In genomic region chr17:50173335-50173941, GRCh38 we compare ENCODE assay signal across 12 cellular contexts. TPM values are rescaled to one million over a fixed set of nuclear protein-coding genes. Genes with fewer than 3 reads are reported as not detected.
DNase-seq lines count a peak whose midpoint lies in the region; ATAC-seq and TF ChIP-seq lines count a peak whose summit lies in the region.
"Had no signal": no experiment of that assay in that cellular context is flagged by ENCODE, and none has a peak within 500 bp of the region (broad histone marks: within the 10 kb centered on the region; RNA-seq: fewer than 3 reads in every experiment).

No MANE protein-coding gene starts in this region.

- no peaks in the 10 kb centered on the region for H3K9me3 ChIP-seq in ascending aorta

- intact Hi-C loops in ascending aorta (cut with DNase I) (no loop called here), left cardiac atrium (cut with DNase I) (loop anchor here in 1 of 2 donors (10.0 kb wide), 1 partner anchor 59 kb away; no protein-coding TSS in a partner anchor)
- intact Hi-C loops in activated naive CD4-positive, alpha-beta T cell treated with anti-CD3 and anti-CD28 coated beads for 36 hours (cut with micrococcal nuclease), result no loop called here

- H3K4me1 ChIP-seq in ascending aorta (peaks cover 24 to 56% of the 10 kb centered on the region in 2 donors), rectal smooth muscle tissue (ENCODE audit: control insufficient read depth, insufficient read depth, low read length) (peaks cover 42% of the 10 kb centered on the region)

- CTCF ChIA-PET in activated naive CD4-positive, alpha-beta T cell treated with anti-CD3 and anti-CD28 coated beads for 36 hours (lab: Charles Lee), result interaction anchor here (0.7 to 2.6 kb wide), 7 partner anchors 8 to 125 kb away, joined by 3 to 7 read pairs (median 5); partner anchors contain the start of genes COL1A1 and SGCA

- no peaks in the 10 kb centered on the region for H3K36me3 Mint-ChIP-seq in activated naive CD4-positive, alpha-beta T cell treated with anti-CD3 and anti-CD28 coated beads for 36 hours (ENCODE audit: low read depth)
- H3K36me3 Mint-ChIP-seq: T-cell had no signal

- peaks cover 17% of the 10 kb centered on the region for H3K4me1 Mint-ChIP-seq in activated naive CD4-positive, alpha-beta T cell treated with anti-CD3 and anti-CD28 coated beads for 36 hours (ENCODE audit: low read depth)

- no peak overlapping the region for H3K4me3 Mint-ChIP-seq in activated naive CD4-positive, alpha-beta T cell treated with anti-CD3 and anti-CD28 coated beads for 36 hours
- H3K4me3 Mint-ChIP-seq: activated T-cell treated with anti-CD3 and anti-CD28 coated beads, Interleukin-2, amount 50 U/mL, for 4 hours; T-cell had no signal

- no peak overlapping the region for H3K27ac Mint-ChIP-seq in activated naive CD4-positive, alpha-beta T cell treated with anti-CD3 and anti-CD28 coated beads for 36 hours
- H3K27ac Mint-ChIP-seq: T-cell had no signal

- peak overlapping the region; percentile 97 to 99 for H3K27ac ChIP-seq in ascending aorta
- peak overlapping the region; percentile 73 for H3K27ac ChIP-seq in rectal smooth muscle tissue (ENCODE audit: low read depth, low read length)

- DNase-seq in ELR (ENCODE audit: low read depth) (peak; percentile 98), ascending aorta (ENCODE audit: low spot score in 2 of 2) (peak in 1 of 2 donors; percentile 88), left cardiac atrium (no peak), SW 1271 (lab: John Stamatoyannopoulos, UW) (no peak), DMS79 treated with DMSO at 0.1 percent for 48 hours (lab: John Stamatoyannopoulos, UW) (no peak)
- DNase-seq in activated naive CD4-positive, alpha-beta T cell treated with anti-CD3 and anti-CD28 coated beads for 36 hours, result no peak
- DNase-seq: activated T-cell treated with anti-CD3 and anti-CD28 coated beads, Interleukin-2, amount 50 U/mL, for 4 hours; Calu3; NCI-H2081; T-cell had no signal

- H3K9me3 Mint-ChIP-seq in activated naive CD4-positive, alpha-beta T cell treated with anti-CD3 and anti-CD28 coated beads for 36 hours, result no peaks in the 10 kb centered on the region
- H3K9me3 Mint-ChIP-seq: activated T-cell treated with anti-CD3 and anti-CD28 coated beads, Interleukin-2, amount 50 U/mL, for 4 hours; T-cell had no signal

- H3K36me3 ChIP-seq in ascending aorta (peaks cover 13 to 19% of the 10 kb centered on the region in 2 donors), rectal smooth muscle tissue (ENCODE audit: control insufficient read depth, insufficient read depth, low read length) (no peaks in the 10 kb centered on the region)

- H3K9ac ChIP-seq in rectal smooth muscle tissue (ENCODE audit: low read length), result no peak overlapping the region

- no peak for TF ChIP-seq CTCF in ascending aorta (IDR thresholded peaks at IDR 0.05)

- peak; percentile 10 to 38 for ATAC-seq in left cardiac atrium
- no peak for ATAC-seq in HG02884 (IDR thresholded peaks at IDR 0.05; ENCODE audit: unreplicated experiment)
- ATAC-seq: activated T-cell treated with anti-CD3 and anti-CD28 coated beads, Interleukin-2, amount 50 U/mL, for 4 hours; T-cell had no signal

- no peaks in the 10 kb centered on the region for H3K27me3 Mint-ChIP-seq in activated naive CD4-positive, alpha-beta T cell treated with anti-CD3 and anti-CD28 coated beads for 36 hours (ENCODE audit: low read depth)
- H3K27me3 Mint-ChIP-seq: T-cell had no signal

- H3K4me3 ChIP-seq in ascending aorta, result no peak overlapping the region
- H3K4me3 ChIP-seq in rectal smooth muscle tissue (ENCODE audit: low read length), result no peak overlapping the region

- H3K27me3 ChIP-seq in ascending aorta, result no peaks in the 10 kb centered on the region
- no peaks in the 10 kb centered on the region for H3K27me3 ChIP-seq in rectal smooth muscle tissue (ENCODE audit: control insufficient read depth, insufficient read depth, low read length)

RNA-seq across cellular contexts. Expression of gene SGCA, which starts 7.6 kb away (rescaled TPM):
- total RNA-seq in ascending aorta (78.5 TPM), left cardiac atrium (100 to 1,000 TPM in 1 of 2 donors, 10 to 100 TPM in 1; 96.3 to 131 TPM)
- total RNA-seq in activated naive CD4-positive, alpha-beta T cell treated with anti-CD3 and anti-CD28 coated beads for 36 hours, result under 1 TPM in 1 of 2 experiments, not detected in 1; 0.14 TPM
- total RNA-seq: activated T-cell treated with anti-CD3 and anti-CD28 coated beads, Interleukin-2, amount 50 U/mL, for 4 hours; Calu3 had no signal

RNA-seq across cellular contexts. Expression of gene PPP1R9B, which starts 23.0 kb away (rescaled TPM):
- total RNA-seq in ascending aorta (63.5 TPM), left cardiac atrium (10 to 100 TPM; 35.8 to 43.4 TPM)
- total RNA-seq in activated naive CD4-positive, alpha-beta T cell treated with anti-CD3 and anti-CD28 coated beads for 36 hours, result 10 to 100 TPM; 67.7 TPM

RNA-seq across cellular contexts. Expression of gene COL1A1, which starts 28.0 kb away (rescaled TPM):
- 547 TPM for total RNA-seq in ascending aorta
- total RNA-seq in left cardiac atrium, result 100 to 1,000 TPM; 106 to 151 TPM
- total RNA-seq in activated naive CD4-positive, alpha-beta T cell treated with anti-CD3 and anti-CD28 coated beads for 36 hours, result 1 to 10 TPM in 1 of 2 experiments, under 1 TPM in 1; 0.95 to 1.7 TPM

RNA-seq across cellular contexts. Expression of gene SAMD14, which starts 43.5 kb away (rescaled TPM):
- total RNA-seq in ascending aorta (3.2 TPM), left cardiac atrium (1 to 10 TPM; 1.6 to 2.1 TPM)
- 1 to 10 TPM; 1.1 to 1.3 TPM for total RNA-seq in activated naive CD4-positive, alpha-beta T cell treated with anti-CD3 and anti-CD28 coated beads for 36 hours
- total RNA-seq: Calu3 had no signal

Comparison
In these comparisons a context has a peak if more than half of its experiments do, and no peak if none do; other contexts are left out.
1. RNA of gene SGCA, which starts 7.6 kb away (total RNA-seq): 96.3 to 131 TPM in left cardiac atrium and 78.5 TPM in ascending aorta (single experiment); 0.14 TPM in activated naive CD4-positive, alpha-beta T cell treated with anti-CD3 and anti-CD28 coated beads for 36 hours; every median in the first group is over 10 times any median in the second.
2. RNA of gene COL1A1, which starts 28.0 kb away (total RNA-seq): 547 TPM in ascending aorta (single experiment) and 106 to 151 TPM in left cardiac atrium; 0.95 to 1.7 TPM in activated naive CD4-positive, alpha-beta T cell treated with anti-CD3 and anti-CD28 coated beads for 36 hours; every median in the first group is over 10 times any median in the second.